8 cellular contexts compared by ENCODE assay signal in genomic region chr19:58150328-58150921, GRCh38. TPM values are rescaled to one million over a fixed set of nuclear protein-coding genes. Genes with fewer than 3 reads are reported as not detected.
DNase-seq lines count a peak whose midpoint lies in the region; ATAC-seq and TF ChIP-seq lines count a peak whose summit lies in the region.

TSS of gene ZNF329 (minus strand) at chr19:58150789. CDS start at chr19:58129503, 21,286 bp downstream.

- peak within 1 kb of the TSS; percentile 98 for H3K4me3 ChIP-seq in choroid plexus epithelial cell (ENCODE audit: low read depth, low read length)

- CTCF ChIA-PET in activated CD4-positive, alpha-beta T cell treated with anti-CD3 and anti-CD28 coated beads for 36 hours (lab: Charles Lee): interaction anchor here (0.6 kb wide), 2 partner anchors 149 to 700 kb away, joined by 3 read pairs; no protein-coding TSS in a partner anchor

- H3K9me3 Mint-ChIP-seq in activated CD4-positive, alpha-beta T cell treated with anti-CD3 and anti-CD28 coated beads for 36 hours (ENCODE audit: low read depth): peaks cover 12% of the 10 kb centered on the region

- H3K27me3 Mint-ChIP-seq in activated CD4-positive, alpha-beta T cell treated with anti-CD3 and anti-CD28 coated beads for 36 hours: no peaks in the 10 kb centered on the region

- POLR2A ChIA-PET in activated CD4-positive, alpha-beta T cell treated with anti-CD3 and anti-CD28 coated beads for 36 hours (lab: Charles Lee): interaction anchor here (0.7 kb wide), 1 partner anchor 423 kb away, joined by 3 read pairs; no protein-coding TSS in a partner anchor

- H3K27ac Mint-ChIP-seq in activated CD4-positive, alpha-beta T cell treated with anti-CD3 and anti-CD28 coated beads for 36 hours: peak within 1 kb of the TSS; percentile 87

- intact Hi-C loops in activated CD4-positive, alpha-beta T cell treated with anti-CD3 and anti-CD28 coated beads for 36 hours (cut with DNase I, micrococcal nuclease): loop anchor here (1.0 to 10.0 kb wide), 11 partner anchors 52 to 1048 kb away; partner anchors contain the start of genes ZNF211 (in 1 of the 2), ZNF256 (in 1 of the 2), ZNF264 (in 1 of the 2) and ZNF416 (in 1 of the 2)

- peaks cover 19% of the 10 kb centered on the region for H3K4me1 Mint-ChIP-seq in activated CD4-positive, alpha-beta T cell treated with anti-CD3 and anti-CD28 coated beads for 36 hours

- H3K36me3 Mint-ChIP-seq in activated CD4-positive, alpha-beta T cell treated with anti-CD3 and anti-CD28 coated beads for 36 hours (ENCODE audit: low read depth): peaks cover 35% of the 10 kb centered on the region

- ATAC-seq in HG03039 (IDR thresholded peaks at IDR 0.05; ENCODE audit: unreplicated experiment): peak; percentile 60
- ATAC-seq in activated CD4-positive, alpha-beta T cell treated with anti-CD3 and anti-CD28 coated beads for 36 hours: peak; percentile 74
- no peak for ATAC-seq in HG03439 (IDR thresholded peaks at IDR 0.05; ENCODE audit: unreplicated experiment)

- DNase-seq in NCI-H2227 (lab: John Stamatoyannopoulos, UW; ENCODE audit: unreplicated experiment) (peak; percentile 94), choroid plexus epithelial cell (ENCODE audit: low read depth) (peak; percentile 82), kidney tubule cell (ENCODE audit: low spot score) (peak; percentile 89)
- DNase-seq in activated CD4-positive, alpha-beta T cell treated with anti-CD3 and anti-CD28 coated beads for 36 hours: peak; percentile 95
- DNase-seq in stimulated activated CD4-positive, alpha-beta T cell treated with anti-CD3 and anti-CD28 coated beads, Interleukin-15, amount 100 ng/mL, for 48 hours (ENCODE audit: low read depth in 2 of 2): peak; percentile 81 to 88

- peak; percentile 67 for TF ChIP-seq POLR2A in GM15510 (IDR thresholded peaks at IDR 0.05; ENCODE audit: borderline replicate concordance, extremely low read depth, insufficient read length)

- H3K4me3 Mint-ChIP-seq in activated CD4-positive, alpha-beta T cell treated with anti-CD3 and anti-CD28 coated beads for 36 hours: peak within 1 kb of the TSS; percentile 81

- TF ChIP-seq CTCF in choroid plexus epithelial cell (conservative IDR thresholded peaks at IDR 0.05; ENCODE audit: low read depth, low read length): no peak

RNA-seq across cellular contexts. Expression of gene ZNF329, which starts in this region (rescaled TPM):
- total RNA-seq in activated CD4-positive, alpha-beta T cell treated with anti-CD3 and anti-CD28 coated beads for 36 hours: 1 to 10 TPM; 4.9 to 5.0 TPM
